Comparison of ENCODE assay signal across 8 cellular contexts in the genomic region with DNA sequence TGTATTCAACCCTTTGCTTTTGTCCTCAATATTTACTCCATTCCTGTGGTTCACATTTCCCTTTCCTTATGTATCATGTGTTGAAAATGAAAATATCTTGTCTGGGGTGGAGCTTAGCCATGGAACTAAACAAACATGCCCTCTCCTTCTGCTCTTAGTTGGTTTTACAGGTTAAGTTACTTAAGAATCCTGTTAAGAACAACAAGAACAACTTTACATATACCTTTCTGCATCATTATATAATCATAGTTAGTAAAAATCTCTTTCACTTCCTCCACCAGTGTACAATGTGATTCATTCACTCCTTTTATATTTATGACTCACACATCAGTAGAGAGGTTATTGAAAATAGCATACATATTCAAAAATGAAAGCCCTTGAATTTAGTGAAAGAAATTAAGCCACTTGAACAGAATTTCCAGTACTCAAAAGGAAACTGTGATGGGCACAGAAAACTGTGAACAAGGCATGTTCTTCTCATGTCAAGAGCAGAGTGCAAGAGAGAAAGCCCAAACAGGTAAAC.
A peak's percentile ranks its signal among the peaks of the same experiment; 100 is the strongest.
DNase-seq lines count a peak whose midpoint lies in the region; ATAC-seq, FAIRE-seq and TF ChIP-seq lines count a peak whose summit lies in the region.

No MANE protein-coding gene starts in this region.

- peak overlapping the region; percentile 17; the same call in 1 of the 2 replicates for H2AFZ ChIP-seq in GM12878 (ENCODE audit: control insufficient read depth, low read depth, low read length)

- BruUV-seq in GM12878 (replicated peaks; lab: Mats Ljungman, UMichigan): no TSS peak

- no peak for TF ChIP-seq POLR2A in A549 (IDR thresholded peaks at IDR 0.05; ENCODE audit: low read length)
- TF ChIP-seq POLR2A in GM12878 (IDR thresholded peaks at IDR 0.05; ENCODE audit: low read depth, low read length): no peak

- peak in 1 of 2 experiments; percentile 4 for DNase-seq in A549 (ENCODE audit: low read depth in 1 of 2, low spot score in 1 of 2)
- peak; percentile 21 for DNase-seq in GM12878 (ENCODE audit: low read depth, low spot score)
- DNase-seq in Right ventricle myocardium inferior (ENCODE audit: missing footprints): no peak
- no peak for DNase-seq in NCI-H69 (lab: John Stamatoyannopoulos, UW)
- DNase-seq in activated CD4-positive, alpha-beta T cell treated with anti-CD3 and anti-CD28 coated beads, Interleukin-2, amount 50 U/mL, for 48 hours: no peak
- no peak for DNase-seq in T-helper 9 cell

- H3K4me2 ChIP-seq in A549 (peak overlapping the region; percentile 39; the same call in 2 of the 3 replicates), GM12878 (ENCODE audit: control insufficient read depth, insufficient read depth) (0 out of 2 replicates have a peak overlapping the region, but pooled peaks have one; percentile 25)

- H3K27me3 ChIP-seq in GM12878 (replicated peaks in 1 of 2; ENCODE audit: control insufficient read depth in 2 of 2, insufficient read depth in 2 of 2, low read length in 1 of 2): no peaks in the 10 kb centered on the region

- H3K9ac ChIP-seq in GM12878 (ENCODE audit: control insufficient read depth, insufficient read depth, low read length): no peak overlapping the region; the same call in 1 of the 2 replicates

- POLR2A ChIA-PET in A549 (lab: Yijun Ruan, JAX): no interaction called here
- POLR2A ChIA-PET in GM12878 (lab: Charles Lee): no interaction called here

- peaks cover 11% of the 10 kb centered on the region for H3K4me1 ChIP-seq in A549
- peaks cover 5% of the 10 kb centered on the region; the same call in 1 of the 2 replicates for H3K4me1 ChIP-seq in GM12878 (ENCODE audit: control insufficient read depth, insufficient read depth, low read length)

- in situ Hi-C loops in GM12878 (cut with MboI): no loop called here

- H3K4me3 ChIP-seq in A549 (no peak overlapping the region), GM12878 (no peak overlapping the region)

- H3K27ac ChIP-seq in A549 (no peak overlapping the region), GM12878 (ENCODE audit: control insufficient read depth, insufficient read depth) (peak overlapping the region; percentile 39; the same call in 1 of the 2 replicates)

- no peaks in the 10 kb centered on the region for H3K36me3 ChIP-seq in GM12878 (ENCODE audit: control insufficient read depth in 2 of 2, insufficient read depth in 2 of 2, low read length in 1 of 2)

- ATAC-seq in A549: no peak; a peak in 1 of 6 replicates
- ATAC-seq in GM19324 (IDR thresholded peaks at IDR 0.05; ENCODE audit: low FRiP score, unreplicated experiment): peak; percentile 64
- ATAC-seq in HG03135 (IDR thresholded peaks at IDR 0.05; ENCODE audit: unreplicated experiment): peak; percentile 96
- ATAC-seq in GM12878: peak; percentile 99
- ATAC-seq in Right ventricle myocardium inferior: no peak

- no peaks in the 10 kb centered on the region for H4K20me1 ChIP-seq in GM12878 (ENCODE audit: control insufficient read depth, insufficient read depth)

- RAD21 ChIA-PET in GM12878 (lab: Charles Lee; ENCODE audit: unreplicated experiment): interaction anchor here (1.1 kb wide), 1 partner anchor 54 kb away, joined by 3 read pairs; no protein-coding TSS in a partner anchor

- peak; percentile 7 for FAIRE-seq in A549 (lab: Jason Lieb, UNC)
- FAIRE-seq in GM12878 (lab: Jason Lieb, UNC): peak; percentile 73

- TF ChIP-seq CTCF in A549 (IDR thresholded peaks at IDR 0.05) (no peak), GM12878 (IDR thresholded peaks at IDR 0.05 in 2 of 3, conservative IDR thresholded peaks at IDR 0.05 in 1 of 3; ENCODE audit: control insufficient read depth in 2 of 3, extremely low read depth in 1 of 3, insufficient read depth in 1 of 3, low read depth in 3 of 3, low read length in 3 of 3) (no peak)

- no peaks in the 10 kb centered on the region for H3K9me3 ChIP-seq in A549
- H3K9me3 ChIP-seq in GM12878 (replicated peaks; ENCODE audit: control insufficient read depth, insufficient read depth, low read length): no peaks in the 10 kb centered on the region; the same call in 2 of the 3 replicates

- intact Hi-C loops in GM12878 (cut with micrococcal nuclease; ENCODE audit: unreplicated experiment): no loop called here
- intact Hi-C loops in Right ventricle myocardium inferior (cut with DNase I): no loop called here

- CTCF ChIA-PET in A549 (lab: Yijun Ruan, JAX): interaction anchor here (2.4 kb wide), 1 partner anchor 13 kb away, joined by 6 read pairs; no protein-coding TSS in a partner anchor
- CTCF ChIA-PET in GM12878 (lab: Yijun Ruan, JAX): interaction anchor here (1.1 to 1.3 kb wide), 3 partner anchors 10 to 765 kb away, joined by 3 read pairs; no protein-coding TSS in a partner anchor

- H3K79me2 ChIP-seq in GM12878 (ENCODE audit: control insufficient read depth, insufficient read depth, low read length): no peaks in the 10 kb centered on the region

- TF ChIP-seq RAD21 in A549 (conservative IDR thresholded peaks at IDR 0.05 in 1 of 2, IDR thresholded peaks at IDR 0.05 in 1 of 2): no peak
- TF ChIP-seq RAD21 in GM12878 (IDR thresholded peaks at IDR 0.05; ENCODE audit: insufficient read depth, low read depth, low read length): no peak

- TF ChIP-seq EP300 in A549 (IDR thresholded peaks at IDR 0.05) (no peak), GM12878 (IDR thresholded peaks at IDR 0.05; ENCODE audit: borderline replicate concordance in 1 of 2, control insufficient read depth in 1 of 2, low read depth in 2 of 2, low read length in 2 of 2) (0 out of 4 replicates have a peak, but pooled peaks of 1 of the 2 experiments have one; percentile 69)

- SMC1A ChIA-PET in GM12878 (lab: Charles Lee; ENCODE audit: uncharacterized antibody, unreplicated experiment): interaction anchor here (0.6 to 1.0 kb wide), 4 partner anchors 29 to 177 kb away, joined by 3 to 4 read pairs (median 3); no protein-coding TSS in a partner anchor

TF ChIP-seq in A549, 52 proteins besides CTCF, POLR2A, EP300 and RAD21:
- no peak for TF ChIP-seq HOXB13 (CRISPR knock-in tag; IDR thresholded peaks at IDR 0.05; ENCODE audit: low read depth)
- no peak for TF ChIP-seq FOSL2 (IDR thresholded peaks at IDR 0.05)
- TF ChIP-seq FOSL2 (CRISPR knock-in tag; IDR thresholded peaks at IDR 0.05): peak; percentile 54

TF ChIP-seq in GM12878, 131 proteins besides CTCF, POLR2A, EP300 and RAD21 (continues in another document):
- peak; percentile 76 for TF ChIP-seq ATF2 (IDR thresholded peaks at IDR 0.05; ENCODE audit: low read length)
- TF ChIP-seq ZNF687 (IDR thresholded peaks at IDR 0.05): peak; percentile 36; the same call in 1 of the 2 replicates
- TF ChIP-seq JUNB (IDR thresholded peaks at IDR 0.05): peak; percentile 90
- TF ChIP-seq NR2F1 (conservative IDR thresholded peaks at IDR 0.05): peak; percentile 37; the same call in 1 of the 2 replicates
- 0 out of 2 replicates have a peak, but pooled peaks have one; percentile 10 for TF ChIP-seq GABPA (IDR thresholded peaks at IDR 0.05; ENCODE audit: low read depth)
- TF ChIP-seq NFIC (IDR thresholded peaks at IDR 0.05; ENCODE audit: low read depth, low read length): peak; percentile 76
- TF ChIP-seq ZNF217 (IDR thresholded peaks at IDR 0.05): peak; percentile 88
- peak; percentile 66; the same call in 1 of the 2 replicates for TF ChIP-seq ZNF24 (IDR thresholded peaks at IDR 0.05)
- TF ChIP-seq RUNX3 (IDR thresholded peaks at IDR 0.05; ENCODE audit: low read length): peak; percentile 25; the same call in 1 of the 2 replicates
- TF ChIP-seq, protein P1, sequence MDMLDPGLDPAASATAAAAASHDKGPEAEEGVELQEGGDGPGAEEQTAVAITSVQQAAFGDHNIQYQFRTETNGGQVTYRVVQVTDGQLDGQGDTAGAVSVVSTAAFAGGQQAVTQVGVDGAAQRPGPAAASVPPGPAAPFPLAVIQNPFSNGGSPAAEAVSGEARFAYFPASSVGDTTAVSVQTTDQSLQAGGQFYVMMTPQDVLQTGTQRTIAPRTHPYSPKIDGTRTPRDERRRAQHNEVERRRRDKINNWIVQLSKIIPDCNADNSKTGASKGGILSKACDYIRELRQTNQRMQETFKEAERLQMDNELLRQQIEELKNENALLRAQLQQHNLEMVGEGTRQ (IDR thresholded peaks at IDR 0.05; ENCODE audit: borderline replicate concordance, low read depth, low read length): no peak

Comparison
In these comparisons a context has a peak if more than half of its experiments do, and no peak if none do; other contexts are left out.
1. ATAC-seq: peak in GM19324 (single experiment), HG03135 (single experiment) and GM12878 (single experiment); none in A549 (0 of 2) and Right ventricle myocardium inferior (single experiment).
2. Of the 24 proteins assayed by ChIP-seq in both GM12878 and A549: peak only in GM12878: JUNB; only in A549: none; in both: none; in neither: 22; mixed calls (peak in some experiments, not most) for 1.